18 cellular contexts compared by ENCODE assay signal in the genomic region with DNA sequence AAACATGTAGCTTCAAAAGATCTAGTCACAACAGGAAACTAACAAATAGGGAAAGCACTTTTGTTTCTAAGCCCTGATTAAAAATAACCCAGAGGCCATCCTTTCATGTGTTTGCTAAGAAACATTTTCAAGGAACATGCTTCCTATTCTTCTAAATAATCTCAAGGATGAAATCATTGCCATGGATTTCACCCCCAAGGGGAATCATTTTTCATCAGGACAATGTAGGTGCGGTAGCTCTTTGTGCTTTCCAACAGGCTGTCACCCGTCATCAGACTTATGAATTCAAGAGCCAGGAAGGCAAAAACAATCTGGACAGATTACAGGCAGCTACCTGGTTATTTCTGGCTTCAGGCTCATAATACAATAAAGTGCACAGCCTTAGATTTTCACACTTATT.
"Had no signal": no experiment of that assay in that cellular context is flagged by ENCODE, and none has a peak within 500 bp of the region (broad histone marks: within the 10 kb centered on the region; RNA-seq: fewer than 3 reads in every experiment).

No MANE protein-coding gene starts in this region.

- H3K36me3 ChIP-seq: esophagus muscularis mucosa, gastroesophageal sphincter, left ventricle myocardium inferior, lower lobe of right lung, spleen, tibial nerve had no signal

- H3K27ac ChIP-seq: esophagus muscularis mucosa, gastroesophageal sphincter, left ventricle myocardium inferior, lower lobe of right lung, spleen, testis, tibial nerve had no signal

- H3K4me3 ChIP-seq: esophagus muscularis mucosa, gastroesophageal sphincter, left ventricle myocardium inferior, lower lobe of right lung, spleen, testis, tibial nerve had no signal

- H3K4me1 ChIP-seq: esophagus muscularis mucosa, gastroesophageal sphincter, lower lobe of right lung, spleen, testis, tibial nerve had no signal

- H3K27me3 ChIP-seq: esophagus muscularis mucosa, gastroesophageal sphincter, spleen, testis, tibial nerve had no signal

- H3K9me3 ChIP-seq: esophagus muscularis mucosa, gastroesophageal sphincter, left ventricle myocardium inferior, lower lobe of right lung, spleen, testis, tibial nerve had no signal

- ATAC-seq: gastroesophageal sphincter; lower lobe of right lung; natural killer cell treated with Interleukin-12 subunit alpha and Interleukin-12 subunit beta and Interleukin-15 and Interleukin-18, amount 100 ng/mL, for 72 hours; sciatic nerve; stimulated activated memory B cell treated with anti-CD40 and anti-IgM and Interleukin-4, amounts not matched to agents 10 μg/mL and 1 μg/mL and 100 μg/mL, for 72 hours had no signal

- DNase-seq: endodermal cell; foreskin fibroblast; glutamatergic neuron; left ventricle myocardium inferior; lower lobe of right lung; midbrain; occipital lobe; spleen; stimulated activated CD4-positive, alpha-beta T cell treated with anti-CD3 and anti-CD28 coated beads, Interleukin-15, amount 100 ng/mL, for 24 hours; stimulated activated CD4-positive, alpha-beta T cell treated with anti-CD3 and anti-CD28 coated beads, Interleukin-1b, Interleukin-23, amount 100 ng/mL, for 48 hours; stimulated activated CD4-positive, alpha-beta T cell treated with anti-CD3 and anti-CD28 coated beads, Interleukin-4, amount 100 ng/mL, for 24 hours; testis had no signal
